In genomic region chr15:28808154-28808553, GRCh38 we compare ENCODE assay signal across 24 cellular contexts. TPM values are rescaled to one million over a fixed set of nuclear protein-coding genes. Genes with fewer than 3 reads are reported as not detected.
"Had no signal": no experiment of that assay in that cellular context is flagged by ENCODE, and none has a peak within 500 bp of the region (broad histone marks: within the 10 kb centered on the region; RNA-seq: fewer than 3 reads in every experiment).

No MANE protein-coding gene starts in this region.

RNA-seq across cellular contexts. Expression of gene GOLGA6L7, which starts 40.3 kb away (rescaled TPM):
- total RNA-seq: activated CD4-positive, alpha-beta memory T cell treated with anti-CD3 and anti-CD28 coated beads for 36 hours; activated CD4-positive, alpha-beta T cell treated with anti-CD3 and anti-CD28 coated beads for 36 hours; activated CD4-positive, alpha-beta T cell treated with anti-CD3 and anti-CD28 coated beads, Interleukin-2, amount 10 ng/mL, durations not matched to agents 24 days and 14 days; activated CD8-positive, alpha-beta memory T cell treated with anti-CD3 and anti-CD28 coated beads for 36 hours; activated CD8-positive, alpha-beta memory T cell treated with anti-CD3 and anti-CD28 coated beads, Interleukin-2, amount 10 ng/mL, durations not matched to agents 7 days and 5 days; activated CD8-positive, alpha-beta T cell treated with anti-CD3 and anti-CD28 coated beads, Interleukin-2, amount 10 ng/mL, durations not matched to agents 7 days and 5 days; activated naive CD4-positive, alpha-beta T cell treated with anti-CD3 and anti-CD28 coated beads for 36 hours; activated naive CD8-positive, alpha-beta T cell treated with anti-CD3 and anti-CD28 coated beads for 36 hours; activated T-helper 1 cell treated with anti-CD3 and anti-CD28 coated beads, Interleukin-12 subunit alpha, Interleukin-12 subunit beta, Interleukin-2, Interleukin-4 antibody, amounts not matched to agents 30 ng/mL and 10 ng/mL and 1 ng/mL, durations not matched to agents 14 hours and 24 hours and 36 hours; activated T-helper 2 cell treated with anti-CD3 and anti-CD28 coated beads, Interferon-gamma antibody, Interleukin-2, Interleukin-4, amounts not matched to agents 10 μg/mL and 5 μg/mL and 100 μg/mL, durations not matched to agents 14 hours and 24 hours and 36 hours; adrenal gland; aorta; body of pancreas; cardiac muscle cell; colonic mucosa; dermis microvascular lymphatic vessel endothelial cell; endothelial cell of umbilical vein; esophagus squamous epithelium; fibroblast of lung; fibroblast of villous mesenchyme; gastroesophageal sphincter; glomerular endothelial cell; T-helper 17 cell had no signal
- polyA plus RNA-seq: adrenal gland, aorta, endothelial cell of umbilical vein, esophagus, fibroblast of lung had no signal
